Comparison of ENCODE assay signal across 13 cellular contexts in genomic region chr15:60514261-60514881, GRCh38. TPM values are rescaled to one million over a fixed set of nuclear protein-coding genes. Genes with fewer than 3 reads are reported as not detected.
DNase-seq lines count a peak whose midpoint lies in the region; ATAC-seq and TF ChIP-seq lines count a peak whose summit lies in the region.
"Had no signal": no experiment of that assay in that cellular context is flagged by ENCODE, and none has a peak within 500 bp of the region (broad histone marks: within the 10 kb centered on the region; RNA-seq: fewer than 3 reads in every experiment).

No MANE protein-coding gene starts in this region.

- H3K4me3 ChIP-seq in CD4-positive, alpha-beta memory T cell (ENCODE audit: low read length in 2 of 2), result no peak overlapping the region
- H3K4me3 ChIP-seq: A549, HAP-1 had no signal

- no peaks in the 10 kb centered on the region for H3K27me3 Mint-ChIP-seq in CD4-positive, alpha-beta memory T cell
- H3K27me3 Mint-ChIP-seq in natural killer cell (ENCODE audit: low read depth in 2 of 2), result no peaks in the 10 kb centered on the region
- no peaks in the 10 kb centered on the region for H3K27me3 Mint-ChIP-seq in activated T-helper 1 cell treated with anti-CD3 and anti-CD28 coated beads, Interleukin-12 subunit alpha, Interleukin-12 subunit beta, Interleukin-2, Interleukin-4 antibody, amounts not matched to agents 30 ng/mL and 10 ng/mL and 1 ng/mL, durations not matched to agents 14 hours and 24 hours and 36 hours (ENCODE audit: insufficient read depth)

- no peak for DNase-seq in CD4-positive, alpha-beta memory T cell
- DNase-seq in caudate nucleus (lab: John Stamatoyannopoulos, UW) (peak in 41 of 61 donors; percentile 12 to 88 (median 52)), natural killer cell (no peak), iPS-NIHi11 (ENCODE audit: low spot score) (no peak)
- DNase-seq in stimulated activated naive CD4-positive, alpha-beta T cell treated with Interleukin-2 at 50 U/mL for 16 hours (lab: John Stamatoyannopoulos, UW), result no peak
- no peak for DNase-seq in activated T-helper 1 cell treated with anti-CD3 and anti-CD28 coated beads, Interleukin-12 subunit alpha, Interleukin-12 subunit beta, Interleukin-2, Interleukin-4 antibody, amounts not matched to agents 30 ng/mL and 10 ng/mL and 1 ng/mL, durations not matched to agents 14 hours and 24 hours and 36 hours (ENCODE audit: low spot score)
- DNase-seq: BE2C, DMS53, GF-D8 had no signal

- peak overlapping the region in 1 of 8 donors; percentile 45 for H3K4me3 Mint-ChIP-seq in CD4-positive, alpha-beta memory T cell
- no peak overlapping the region for H3K4me3 Mint-ChIP-seq in natural killer cell
- no peak overlapping the region for H3K4me3 Mint-ChIP-seq in activated T-helper 1 cell treated with anti-CD3 and anti-CD28 coated beads, Interleukin-12 subunit alpha, Interleukin-12 subunit beta, Interleukin-2, Interleukin-4 antibody, amounts not matched to agents 30 ng/mL and 10 ng/mL and 1 ng/mL, durations not matched to agents 14 hours and 24 hours and 36 hours

- no peaks in the 10 kb centered on the region for H3K9me3 ChIP-seq in CD4-positive, alpha-beta memory T cell (ENCODE audit: control insufficient read depth in 1 of 2, low read length in 2 of 2)
- H3K9me3 ChIP-seq: A549, BE2C, HAP-1 had no signal

- H3K27me3 ChIP-seq in CD4-positive, alpha-beta memory T cell (ENCODE audit: insufficient read depth, low read length), result no peaks in the 10 kb centered on the region
- H3K27me3 ChIP-seq: BE2C had no signal

- POLR2A ChIA-PET in CD4-positive, alpha-beta memory T cell (lab: Charles Lee; ENCODE audit: partially characterized antibody), result interaction anchor here (0.9 kb wide), 1 partner anchor 9 kb away, joined by 3 read pairs; no protein-coding TSS in a partner anchor

- no peak for TF ChIP-seq CTCF in natural killer cell (IDR thresholded peaks at IDR 0.05)

- H3K36me3 ChIP-seq in CD4-positive, alpha-beta memory T cell (ENCODE audit: insufficient read depth, low read length), result peaks cover 63% of the 10 kb centered on the region
- H3K36me3 ChIP-seq: BE2C had no signal

- peak overlapping the region in 5 of 7 donors; percentile 50 to 92 (median 68) for H3K27ac Mint-ChIP-seq in CD4-positive, alpha-beta memory T cell
- H3K27ac Mint-ChIP-seq in natural killer cell, result peak overlapping the region; percentile 68 to 86
- no peak overlapping the region for H3K27ac Mint-ChIP-seq in activated T-helper 1 cell treated with anti-CD3 and anti-CD28 coated beads, Interleukin-12 subunit alpha, Interleukin-12 subunit beta, Interleukin-2, Interleukin-4 antibody, amounts not matched to agents 30 ng/mL and 10 ng/mL and 1 ng/mL, durations not matched to agents 14 hours and 24 hours and 36 hours

- peaks cover 54 to 86% of the 10 kb centered on the region in 2 donors for H3K36me3 Mint-ChIP-seq in CD4-positive, alpha-beta memory T cell
- H3K36me3 Mint-ChIP-seq in natural killer cell, result peaks cover 27% of the 10 kb centered on the region
- peaks cover 55% of the 10 kb centered on the region for H3K36me3 Mint-ChIP-seq in activated T-helper 1 cell treated with anti-CD3 and anti-CD28 coated beads, Interleukin-12 subunit alpha, Interleukin-12 subunit beta, Interleukin-2, Interleukin-4 antibody, amounts not matched to agents 30 ng/mL and 10 ng/mL and 1 ng/mL, durations not matched to agents 14 hours and 24 hours and 36 hours (ENCODE audit: low read depth)

- H3K9me3 Mint-ChIP-seq in CD4-positive, alpha-beta memory T cell, result peaks cover 0 to 8% (median 0%) of the 10 kb centered on the region in 8 donors
- H3K9me3 Mint-ChIP-seq in natural killer cell, result no peaks in the 10 kb centered on the region
- H3K9me3 Mint-ChIP-seq in activated T-helper 1 cell treated with anti-CD3 and anti-CD28 coated beads, Interleukin-12 subunit alpha, Interleukin-12 subunit beta, Interleukin-2, Interleukin-4 antibody, amounts not matched to agents 30 ng/mL and 10 ng/mL and 1 ng/mL, durations not matched to agents 14 hours and 24 hours and 36 hours, result no peaks in the 10 kb centered on the region

- intact Hi-C loops in CD4-positive, alpha-beta memory T cell (cut with micrococcal nuclease), result no loop called here
- intact Hi-C loops in natural killer cell (cut with micrococcal nuclease), result no loop called here
- intact Hi-C loops in activated T-helper 1 cell treated with anti-CD3 and anti-CD28 coated beads, Interleukin-12 subunit alpha, Interleukin-12 subunit beta, Interleukin-2, Interleukin-4 antibody, amounts not matched to agents 30 ng/mL and 10 ng/mL and 1 ng/mL, durations not matched to agents 14 hours and 24 hours and 36 hours (cut with micrococcal nuclease), result no loop called here

- H3K27ac ChIP-seq in CD4-positive, alpha-beta memory T cell (ENCODE audit: low read depth, low read length), result no peak overlapping the region
- H3K27ac ChIP-seq in caudate nucleus (ENCODE audit: low read depth, low read length), result no peak overlapping the region
- H3K27ac ChIP-seq: A549, C4-2B had no signal

- peaks cover 31 to 72% (median 48%) of the 10 kb centered on the region in 4 donors for H3K4me1 Mint-ChIP-seq in CD4-positive, alpha-beta memory T cell
- H3K4me1 Mint-ChIP-seq in natural killer cell, result peaks cover 30 to 54% of the 10 kb centered on the region in 2 donors
- peaks cover 44% of the 10 kb centered on the region for H3K4me1 Mint-ChIP-seq in activated T-helper 1 cell treated with anti-CD3 and anti-CD28 coated beads, Interleukin-12 subunit alpha, Interleukin-12 subunit beta, Interleukin-2, Interleukin-4 antibody, amounts not matched to agents 30 ng/mL and 10 ng/mL and 1 ng/mL, durations not matched to agents 14 hours and 24 hours and 36 hours (ENCODE audit: low read depth)

- no peak for ATAC-seq in natural killer cell
- ATAC-seq: A549, HepG2 had no signal

- peaks cover 28% of the 10 kb centered on the region for H3K4me1 ChIP-seq in CD4-positive, alpha-beta memory T cell (ENCODE audit: insufficient read depth, low read length)
- H3K4me1 ChIP-seq: HAP-1 had no signal

- CTCF ChIA-PET in CD4-positive, alpha-beta memory T cell (lab: Charles Lee; ENCODE audit: partially characterized antibody), result interaction anchor here (0.6 to 1.2 kb wide), 2 partner anchors 55 to 140 kb away, joined by 3 read pairs; no protein-coding TSS in a partner anchor

RNA-seq across cellular contexts. Expression of gene ICE2, which starts 35.4 kb away (rescaled TPM):
- total RNA-seq in CD4-positive, alpha-beta memory T cell, result 10 to 100 TPM; 63.7 to 68.4 TPM
- polyA plus RNA-seq in CD4-positive, alpha-beta memory T cell, result 10 to 100 TPM; 46.5 to 58.7 TPM
- total RNA-seq in natural killer cell, result 10 to 100 TPM; 21.7 to 36.7 (median 32.9) TPM
- total RNA-seq in activated T-helper 1 cell treated with anti-CD3 and anti-CD28 coated beads, Interleukin-12 subunit alpha, Interleukin-12 subunit beta, Interleukin-2, Interleukin-4 antibody, amounts not matched to agents 30 ng/mL and 10 ng/mL and 1 ng/mL, durations not matched to agents 14 hours and 24 hours and 36 hours, result 51.9 and 56.1 TPM in 2 replicates

Comparison
In these comparisons a context has a peak if more than half of its experiments do, and no peak if none do; other contexts are left out.
1. DNase-seq: peak in caudate nucleus (41 of 61); none in CD4-positive, alpha-beta memory T cell (0 of 5), natural killer cell (single experiment), stimulated activated naive CD4-positive, alpha-beta T cell treated with Interleukin-2 at 50 U/mL for 16 hours (single experiment), iPS-NIHi11 (single experiment) and activated T-helper 1 cell treated with anti-CD3 and anti-CD28 coated beads, Interleukin-12 subunit alpha, Interleukin-12 subunit beta, Interleukin-2, Interleukin-4 antibody, amounts not matched to agents 30 ng/mL and 10 ng/mL and 1 ng/mL, durations not matched to agents 14 hours and 24 hours and 36 hours (single experiment).